ENCODE assay signal across 1 cellular context in genomic region chr1:31788138-31788824, GRCh38.
TF ChIP-seq lines count a peak whose summit lies in the region.

No MANE protein-coding gene starts in this region.

TF ChIP-seq in HepG2, 621 proteins besides CTCF, POLR2A, EP300 and RAD21 (continued from another document and continues in another):
- TF ChIP-seq ZBTB40 (IDR thresholded peaks at IDR 0.05) (no peak), ZBTB40 (CRISPR knock-in tag; IDR thresholded peaks at IDR 0.05) (no peak), ZBTB14 (CRISPR knock-in tag; IDR thresholded peaks at IDR 0.05) (no peak), ZNF609 (CRISPR knock-in tag; IDR thresholded peaks at IDR 0.05; ENCODE audit: borderline replicate concordance) (no peak), THAP11 (CRISPR knock-in tag; IDR thresholded peaks at IDR 0.05) (no peak), ATF2 (CRISPR knock-in tag; IDR thresholded peaks at IDR 0.05) (no peak), ZNF816 (CRISPR knock-in tag; IDR thresholded peaks at IDR 0.05; ENCODE audit: borderline replicate concordance) (no peak), HNRNPLL (IDR thresholded peaks at IDR 0.05; ENCODE audit: low read depth, low read length, poor library complexity, severe bottlenecking) (no peak), ZNF143 (CRISPR knock-in tag; IDR thresholded peaks at IDR 0.05) (no peak), ZNF224 (CRISPR knock-in tag; IDR thresholded peaks at IDR 0.05) (no peak), NBN (conservative IDR thresholded peaks at IDR 0.05) (no peak), ELK4 (CRISPR knock-in tag; IDR thresholded peaks at IDR 0.05; ENCODE audit: borderline replicate concordance) (no peak), AFF4 (CRISPR knock-in tag; IDR thresholded peaks at IDR 0.05) (no peak), MTA1 (CRISPR knock-in tag; IDR thresholded peaks at IDR 0.05; ENCODE audit: borderline replicate concordance) (no peak), IKZF1 (IDR thresholded peaks at IDR 0.05) (no peak), KLF9 (CRISPR knock-in tag; IDR thresholded peaks at IDR 0.05; ENCODE audit: low read depth) (no peak), ZUFSP (CRISPR knock-in tag; IDR thresholded peaks at IDR 0.05; ENCODE audit: borderline replicate concordance) (no peak), ZNF740 (CRISPR knock-in tag; IDR thresholded peaks at IDR 0.05) (no peak), HOXA7 (CRISPR knock-in tag; IDR thresholded peaks at IDR 0.05) (no peak), GZF1 (CRISPR knock-in tag; IDR thresholded peaks at IDR 0.05) (no peak), DMTF1 (CRISPR knock-in tag; IDR thresholded peaks at IDR 0.05) (no peak), TRIM24 (CRISPR knock-in tag; IDR thresholded peaks at IDR 0.05) (no peak), CHD2 (IDR thresholded peaks at IDR 0.05; ENCODE audit: low read depth, low read length) (no peak)
